ENCODE assay signal across 9 cellular contexts in genomic region chr3:187021748-187022402, GRCh38.
A peak's percentile ranks its signal among the peaks of the same experiment; 100 is the strongest.
DNase-seq lines count a peak whose midpoint lies in the region; ATAC-seq, FAIRE-seq and TF ChIP-seq lines count a peak whose summit lies in the region.
"Had no signal": no experiment of that assay in that cellular context is flagged by ENCODE, and none has a peak within 500 bp of the region (broad histone marks: within the 10 kb centered on the region; RNA-seq: fewer than 3 reads in every experiment).

No MANE protein-coding gene starts in this region.

- BruUV-seq in MCF 10A (replicated peaks; lab: Mats Ljungman, UMichigan) = no TSS peak

- CTCF ChIA-PET in MCF 10A (lab: Yijun Ruan, JAX) = interaction anchor here (0.6 to 0.8 kb wide), 3 partner anchors 64 to 639 kb away, joined by 3 to 6 read pairs (median 4); no protein-coding TSS in a partner anchor

- H3K9me3 ChIP-seq in breast epithelium = no peaks in the 10 kb centered on the region
- H3K9me3 ChIP-seq in SK-N-MC (ENCODE audit: low read depth, low read length) = no peaks in the 10 kb centered on the region
- H3K9me3 ChIP-seq in neural progenitor cell (ENCODE audit: low read depth) = no peaks in the 10 kb centered on the region
- H3K9me3 ChIP-seq: prostate gland had no signal

- H3K4me1 Mint-ChIP-seq in MCF 10A (ENCODE audit: insufficient read depth, unreplicated experiment) (peaks cover 5% of the 10 kb centered on the region), neural progenitor cell (no peaks in the 10 kb centered on the region)
- H3K4me1 Mint-ChIP-seq in stimulated activated memory B cell treated with anti-CD40 and anti-IgM and Interleukin-4, amounts not matched to agents 10 μg/mL and 1 μg/mL and 100 μg/mL, for 72 hours = peaks cover 69% of the 10 kb centered on the region

- H3K9me3 Mint-ChIP-seq in MCF 10A (ENCODE audit: unreplicated experiment) = no peaks in the 10 kb centered on the region
- H3K9me3 Mint-ChIP-seq in stimulated activated memory B cell treated with anti-CD40 and anti-IgM and Interleukin-4, amounts not matched to agents 10 μg/mL and 1 μg/mL and 100 μg/mL, for 72 hours = no peaks in the 10 kb centered on the region
- H3K9me3 Mint-ChIP-seq in neural progenitor cell = no peaks in the 10 kb centered on the region

- H4K20me1 ChIP-seq in neural progenitor cell (ENCODE audit: low read depth) = no peaks in the 10 kb centered on the region

- H3K27ac Mint-ChIP-seq in MCF 10A (ENCODE audit: low read depth, unreplicated experiment) = peak overlapping the region; percentile 33
- peak overlapping the region; percentile 88 for H3K27ac Mint-ChIP-seq in stimulated activated memory B cell treated with anti-CD40 and anti-IgM and Interleukin-4, amounts not matched to agents 10 μg/mL and 1 μg/mL and 100 μg/mL, for 72 hours
- no peak overlapping the region for H3K27ac Mint-ChIP-seq in neural progenitor cell

- POLR2A ChIA-PET in MCF 10A (lab: Yijun Ruan, JAX) = no interaction called here

- no peak for TF ChIP-seq POLR2A in breast epithelium (IDR thresholded peaks at IDR 0.05)
- TF ChIP-seq POLR2A in H54 (IDR thresholded peaks at IDR 0.05; ENCODE audit: low read depth, low read length) = no peak

- H3K4me1 ChIP-seq in breast epithelium (no peaks in the 10 kb centered on the region), neural progenitor cell (no peaks in the 10 kb centered on the region)
- H3K4me1 ChIP-seq: prostate gland had no signal

- FAIRE-seq in H54 (lab: Jason Lieb, UNC) = no peak

- no peak overlapping the region for H3K9ac ChIP-seq in SK-N-MC (ENCODE audit: insufficient read length)
- H3K9ac ChIP-seq in neural progenitor cell = no peak overlapping the region

- H2AFZ ChIP-seq in neural progenitor cell (replicated peaks) = no peak overlapping the region

- H3K4me3 Mint-ChIP-seq in MCF 10A (ENCODE audit: unreplicated experiment) = no peak overlapping the region
- peak overlapping the region; percentile 94 for H3K4me3 Mint-ChIP-seq in stimulated activated memory B cell treated with anti-CD40 and anti-IgM and Interleukin-4, amounts not matched to agents 10 μg/mL and 1 μg/mL and 100 μg/mL, for 72 hours
- H3K4me3 Mint-ChIP-seq in neural progenitor cell = no peak overlapping the region

- ATAC-seq in HG02610 (IDR thresholded peaks at IDR 0.05; ENCODE audit: unreplicated experiment) = peak; percentile 56
- ATAC-seq in stimulated activated memory B cell treated with anti-CD40 and anti-IgM and Interleukin-4, amounts not matched to agents 10 μg/mL and 1 μg/mL and 100 μg/mL, for 72 hours = peak; percentile 92

- peak; percentile 53 for DNase-seq in MCF 10A (ENCODE audit: unreplicated experiment)
- DNase-seq in breast epithelium (ENCODE audit: low spot score in 2 of 2) = no peak
- peak; percentile 64 for DNase-seq in SK-N-MC (ENCODE audit: low read depth, low spot score)
- no peak for DNase-seq in H54 (ENCODE audit: insufficient read length, low spot score)
- DNase-seq in NOMO-1 (lab: John Stamatoyannopoulos, UW; ENCODE audit: unreplicated experiment in 2 of 2) = no peak
- DNase-seq in neural progenitor cell (ENCODE audit: low spot score) = no peak

- peaks cover 3% of the 10 kb centered on the region for H3K79me2 ChIP-seq in neural progenitor cell (ENCODE audit: low read depth)

- H3K4me3 ChIP-seq in breast epithelium = no peak overlapping the region
- no peak overlapping the region for H3K4me3 ChIP-seq in SK-N-MC
- no peak overlapping the region for H3K4me3 ChIP-seq in neural progenitor cell
- H3K4me3 ChIP-seq: prostate gland had no signal

- H3K27me3 ChIP-seq in breast epithelium = no peaks in the 10 kb centered on the region
- H3K27me3 ChIP-seq in neural progenitor cell = no peaks in the 10 kb centered on the region

- no peaks in the 10 kb centered on the region for H3K27me3 Mint-ChIP-seq in MCF 10A (ENCODE audit: insufficient read depth, unreplicated experiment)
- H3K27me3 Mint-ChIP-seq in stimulated activated memory B cell treated with anti-CD40 and anti-IgM and Interleukin-4, amounts not matched to agents 10 μg/mL and 1 μg/mL and 100 μg/mL, for 72 hours = no peaks in the 10 kb centered on the region
- no peaks in the 10 kb centered on the region for H3K27me3 Mint-ChIP-seq in neural progenitor cell (ENCODE audit: insufficient read depth, low read depth)

- H3K36me3 Mint-ChIP-seq in MCF 10A (ENCODE audit: insufficient read depth, unreplicated experiment) (no peaks in the 10 kb centered on the region), neural progenitor cell (peaks cover 3% of the 10 kb centered on the region)
- peaks cover 39% of the 10 kb centered on the region for H3K36me3 Mint-ChIP-seq in stimulated activated memory B cell treated with anti-CD40 and anti-IgM and Interleukin-4, amounts not matched to agents 10 μg/mL and 1 μg/mL and 100 μg/mL, for 72 hours

- H3K27ac ChIP-seq in breast epithelium = no peak overlapping the region
- H3K27ac ChIP-seq in SK-N-MC = no peak overlapping the region
- no peak overlapping the region for H3K27ac ChIP-seq in neural progenitor cell

- no peak overlapping the region for H3K4me2 ChIP-seq in neural progenitor cell

- no peak for TF ChIP-seq CTCF in MCF 10A (IDR thresholded peaks at IDR 0.05; ENCODE audit: unreplicated experiment)
- TF ChIP-seq CTCF in breast epithelium (IDR thresholded peaks at IDR 0.05) = no peak
- TF ChIP-seq CTCF in neural progenitor cell (IDR thresholded peaks at IDR 0.05) = no peak

- intact Hi-C loops in MCF 10A (cut with micrococcal nuclease) (no loop called here), breast epithelium (cut with DNase I; ENCODE audit: low total_unique reads) (no loop called here)

- H3K36me3 ChIP-seq in breast epithelium (no peaks in the 10 kb centered on the region), SK-N-MC (ENCODE audit: insufficient read depth, low read length) (0 out of 2 replicates have a peak, but pooled peaks cover 3% of the 10 kb centered on the region), neural progenitor cell (no peaks in the 10 kb centered on the region)
- H3K36me3 ChIP-seq: prostate gland had no signal

- no peaks in the 10 kb centered on the region for H3F3A ChIP-seq in neural progenitor cell (ENCODE audit: low read depth)

Comparison
In these comparisons a context has a peak if more than half of its experiments do, and no peak if none do; other contexts are left out.
1. DNase-seq: peak in MCF 10A (single experiment) and SK-N-MC (single experiment); none in breast epithelium (0 of 2), H54 (single experiment), NOMO-1 (0 of 2) and neural progenitor cell (single experiment).